ENCODE assay signal across 8 cellular contexts in genomic region chr20:34083137-34083536, GRCh38. TPM values are rescaled to one million over a fixed set of nuclear protein-coding genes. Genes with fewer than 3 reads are reported as not detected.
DNase-seq lines count a peak whose midpoint lies in the region; ATAC-seq, FAIRE-seq and TF ChIP-seq lines count a peak whose summit lies in the region.

No MANE protein-coding gene starts in this region.

- CTCF ChIA-PET in A549 (lab: Yijun Ruan, JAX): interaction anchor here (1.4 to 3.2 kb wide), 2 partner anchors 14 to 48 kb away, joined by 4 to 31 read pairs; no protein-coding TSS in a partner anchor

- TF ChIP-seq EP300 in A549 (IDR thresholded peaks at IDR 0.05) (no peak), Ishikawa (IDR thresholded peaks at IDR 0.05; ENCODE audit: borderline replicate concordance) (no peak)

- TF ChIP-seq RAD21 in A549 (conservative IDR thresholded peaks at IDR 0.05 in 1 of 2, IDR thresholded peaks at IDR 0.05 in 1 of 2): no peak
- TF ChIP-seq RAD21 in Ishikawa (IDR thresholded peaks at IDR 0.05; ENCODE audit: low read depth): peak; percentile 26; the same call in 1 of the 2 replicates

- WGBS in A549 (ENCODE audit: missing lambda C conversion rate): 75% methylated on average over 7 of the region's 7 CpGs
- WGBS in lung, 2 donors: 44 to 58% methylated on average over 7 of the region's 7 CpGs

- POLR2A ChIA-PET in A549 (lab: Yijun Ruan, JAX): interaction anchor here (0.7 to 1.2 kb wide), 2 partner anchors 10 to 593 kb away, joined by 3 to 4 read pairs; partner anchors contain the start of gene CBFA2T2

- H3K9me3 ChIP-seq in A549 (no peaks in the 10 kb centered on the region), breast epithelium (no peaks in the 10 kb centered on the region), lung (ENCODE audit: control insufficient read depth in 2 of 2, insufficient read depth in 1 of 2, low read length in 1 of 2) (peaks cover 0 to 2% of the 10 kb centered on the region in 2 donors), WERI-Rb-1 (ENCODE audit: severe bottlenecking) (no peaks in the 10 kb centered on the region)

- no peaks in the 10 kb centered on the region for H3K27me3 ChIP-seq in breast epithelium
- H3K27me3 ChIP-seq in lung (ENCODE audit: control insufficient read depth, insufficient read depth): no peaks in the 10 kb centered on the region
- no peaks in the 10 kb centered on the region for H3K27me3 ChIP-seq in WERI-Rb-1 (ENCODE audit: insufficient read depth, low read depth, severe bottlenecking)

- DNase-seq in A549 (ENCODE audit: low read depth in 1 of 2, low spot score in 1 of 2) (peak in 1 of 2 experiments; percentile 33), breast epithelium (ENCODE audit: low spot score in 2 of 2) (peak in 1 of 2 donors; percentile 74), lung (ENCODE audit: low spot score) (peak; percentile 89), DMS53 treated with DMSO at 0.1 percent for 48 hours (lab: John Stamatoyannopoulos, UW; ENCODE audit: unreplicated experiment) (no peak), WERI-Rb-1 (no peak), DMS153 (lab: John Stamatoyannopoulos, UW) (no peak)
- DNase-seq in NK-92 treated with Interleukin-12 subunit alpha and Interleukin-12 subunit beta, amount 100 ng/mL, for 24 hours (lab: John Stamatoyannopoulos, UW): no peak

- H3K36me3 ChIP-seq in breast epithelium (no peaks in the 10 kb centered on the region), lung (ENCODE audit: control insufficient read depth in 2 of 2, insufficient read depth in 2 of 2, low read length in 2 of 2) (peaks cover 18 to 53% of the 10 kb centered on the region in 2 donors), WERI-Rb-1 (peaks cover 63% of the 10 kb centered on the region)

- intact Hi-C loops in breast epithelium (cut with DNase I; ENCODE audit: low total_unique reads): no loop called here

- no peak overlapping the region for H3K4me2 ChIP-seq in A549

- H3K27ac ChIP-seq in A549 (no peak overlapping the region), breast epithelium (peak overlapping the region; percentile 67 to 77), lung (ENCODE audit: low read depth in 1 of 2, low read length in 1 of 2) (peak overlapping the region in 1 of 2 donors; percentile 29), WERI-Rb-1 (no peak overlapping the region)

- H3K4me1 ChIP-seq in A549 (no peaks in the 10 kb centered on the region), breast epithelium (peaks cover 0 to 4% of the 10 kb centered on the region in 2 donors), lung (ENCODE audit: control insufficient read depth in 2 of 2, insufficient read depth in 2 of 2, low read length in 2 of 2) (peaks cover 9 to 12% of the 10 kb centered on the region in 2 donors)

- ATAC-seq in A549 (peak in 1 of 2 experiments; percentile 37; a peak in 4 of 6 replicates), lung (ENCODE audit: insufficient read depth, low FRiP score) (peak; percentile 58)

- TF ChIP-seq POLR2A in A549 (IDR thresholded peaks at IDR 0.05; ENCODE audit: low read length) (no peak), breast epithelium (IDR thresholded peaks at IDR 0.05) (no peak)

- TF ChIP-seq CTCF in A549 (IDR thresholded peaks at IDR 0.05) (no peak), breast epithelium (IDR thresholded peaks at IDR 0.05) (no peak), lung (IDR thresholded peaks at IDR 0.05; ENCODE audit: control extremely low read depth, extremely low read depth) (no peak), WERI-Rb-1 (IDR thresholded peaks at IDR 0.05; ENCODE audit: low read depth, low read length) (no peak)

- FAIRE-seq in A549 (lab: Jason Lieb, UNC): no peak

- no peak overlapping the region for H3K4me3 ChIP-seq in A549
- H3K4me3 ChIP-seq in breast epithelium: no peak overlapping the region
- no peak overlapping the region for H3K4me3 ChIP-seq in lung
- H3K4me3 ChIP-seq in WERI-Rb-1 (ENCODE audit: low read depth, low read length): no peak overlapping the region

TF ChIP-seq in A549, 52 proteins besides CTCF, POLR2A, EP300 and RAD21:
- TF ChIP-seq MAX (IDR thresholded peaks at IDR 0.05): 0 out of 2 replicates have a peak, but pooled peaks have one; percentile 28
- TF ChIP-seq CHD2 (IDR thresholded peaks at IDR 0.05; ENCODE audit: low read length, partially characterized antibody): no peak

TF ChIP-seq in Ishikawa, 13 proteins besides CTCF, POLR2A, EP300 and RAD21:
- TF ChIP-seq MAX (IDR thresholded peaks at IDR 0.05) (0 out of 2 replicates have a peak, but pooled peaks have one; percentile 40), TEAD4 (IDR thresholded peaks at IDR 0.05) (no peak)

RNA-seq across cellular contexts. Expression of gene EIF2S2, which starts 28.9 kb away (rescaled TPM):
- polyA plus RNA-seq in A549 (2011; rRNA removed): 166 and 227 TPM in 2 replicates
- polyA plus RNA-seq in A549 (2012; cell fraction: cytosol; rRNA removed): 56.2 and 74.6 TPM in 2 replicates
- polyA plus RNA-seq in A549 (2012; cell fraction: nucleus; rRNA removed): 16.2 and 22.6 TPM in 2 replicates
- polyA plus RNA-seq in A549 (2017; fragmentation: RNase III; extraction: RNeasy Plus Mini Kit Qiagen cat#74134 plus additional on column Dnase treatment): 149 to 174 TPM (median 150 TPM) in 3 replicates
- 29.2 and 30.9 TPM in 2 replicates for polyA minus RNA-seq in A549 (2011; rRNA and poly(A)+ RNA removed)
- 10 to 100 TPM; 45.6 to 55.4 (median 45.8) TPM for total RNA-seq in breast epithelium
- total RNA-seq in lung: 10 to 100 TPM; 48.2 to 55.9 TPM
- polyA plus RNA-seq in lung: 10 to 100 TPM; 37.5 to 69.7 TPM

Comparison
In these comparisons a context has a peak if more than half of its experiments do, and no peak if none do; other contexts are left out.
1. H3K27ac ChIP-seq: peak in breast epithelium (2 of 2); none in A549 (0 of 2) and WERI-Rb-1 (single experiment).